9 cellular contexts compared by ENCODE assay signal in genomic region chrX:111041018-111041462, GRCh38. TPM values are rescaled to one million over a fixed set of nuclear protein-coding genes. Genes with fewer than 3 reads are reported as not detected.
DNase-seq lines count a peak whose midpoint lies in the region; ATAC-seq, FAIRE-seq and TF ChIP-seq lines count a peak whose summit lies in the region.
"Had no signal": no experiment of that assay in that cellular context is flagged by ENCODE, and none has a peak within 500 bp of the region (broad histone marks: within the 10 kb centered on the region; RNA-seq: fewer than 3 reads in every experiment).

No MANE protein-coding gene starts in this region.

- H3K4me3 ChIP-seq in A673 (ENCODE audit: low read depth, low read length, poor library complexity, severe bottlenecking), result no peak overlapping the region
- H3K4me3 ChIP-seq in epithelial cell of esophagus (ENCODE audit: low read length), result no peak overlapping the region

- ATAC-seq in GM18868 (IDR thresholded peaks at IDR 0.05; ENCODE audit: unreplicated experiment), result peak; percentile 75

- FAIRE-seq in GM19239 (lab: Jason Lieb, UNC), result no peak

- no peaks in the 10 kb centered on the region for H3K4me1 ChIP-seq in A673 (ENCODE audit: insufficient read depth, low read length, poor library complexity, severe bottlenecking)

- DNase-seq in A673 (ENCODE audit: low spot score), result peak; percentile 44
- peak; percentile 24 for DNase-seq in NCI-H1694 (lab: John Stamatoyannopoulos, UW)
- DNase-seq in epithelial cell of esophagus (ENCODE audit: low read depth), result peak; percentile 76
- no peak for DNase-seq in NCI-H82 (lab: John Stamatoyannopoulos, UW)
- DNase-seq in 8988T, result no peak
- DNase-seq in NCI-H1436 (lab: John Stamatoyannopoulos, UW), result no peak
- no peak for DNase-seq in GM19239 (ENCODE audit: insufficient read length, low spot score)
- DNase-seq: NCI-H1930 had no signal

- POLR2A ChIA-PET in A673 (lab: Charles Lee; ENCODE audit: low non-redundant PET), result no interaction called here

- H3K9me3 ChIP-seq in A673 (ENCODE audit: low read depth, low read length, poor library complexity, severe bottlenecking), result no peaks in the 10 kb centered on the region

- intact Hi-C loops in A673 (cut with micrococcal nuclease; ENCODE audit: unreplicated experiment), result no loop called here

- CTCF ChIA-PET in A673 (lab: Charles Lee), result no interaction called here

- TF ChIP-seq CTCF in A673 (conservative IDR thresholded peaks at IDR 0.05; ENCODE audit: low read depth, low read length) (no peak), epithelial cell of esophagus (IDR thresholded peaks at IDR 0.05; ENCODE audit: insufficient read depth, low read depth, low read length, missing control alignments) (no peak)

- H3K27me3 ChIP-seq in A673 (replicated peaks; ENCODE audit: insufficient read depth, low read depth, low read length, poor library complexity), result no peaks in the 10 kb centered on the region

- BruUV-seq in A673 (replicated peaks; lab: Mats Ljungman, UMichigan), result no TSS peak

- no peaks in the 10 kb centered on the region for H3K36me3 ChIP-seq in A673 (ENCODE audit: insufficient read depth, low read length, poor library complexity, severe bottlenecking)

- no peak overlapping the region for H3K27ac ChIP-seq in A673 (ENCODE audit: low read depth, low read length, poor library complexity, severe bottlenecking)

RNA-seq across cellular contexts. Expression of gene PAK3, which starts 55.0 kb away (rescaled TPM):
- 0.61 TPM in 1 of 2 replicates, not detected in the other for total RNA-seq in A673 (2021)

Comparison
In these comparisons a context has a peak if more than half of its experiments do, and no peak if none do; other contexts are left out.
1. DNase-seq: peak in A673 (single experiment), NCI-H1694 (single experiment) and epithelial cell of esophagus (single experiment); none in NCI-H82 (single experiment), 8988T (single experiment), NCI-H1436 (single experiment) and GM19239 (single experiment).